ENCODE assay signal across 8 cellular contexts in genomic region chr19:10644351-10645007, GRCh38. TPM values are rescaled to one million over a fixed set of nuclear protein-coding genes. Genes with fewer than 3 reads are reported as not detected.
DNase-seq lines count a peak whose midpoint lies in the region; ATAC-seq, FAIRE-seq and TF ChIP-seq lines count a peak whose summit lies in the region.

No MANE protein-coding gene starts in this region.

- peak; percentile 88 to 89 for TF ChIP-seq RAD21 in H1 (IDR thresholded peaks at IDR 0.05 in 1 of 2, conservative IDR thresholded peaks at IDR 0.05 in 1 of 2; ENCODE audit: low read depth in 2 of 2, low read length in 2 of 2)

- H3K4me3 ChIP-seq in HL-60 (replicated peaks; ENCODE audit: insufficient read depth, low read length) (no peak overlapping the region), NT2/D1 (ENCODE audit: insufficient read length, low read depth) (no peak overlapping the region), H1 (ENCODE audit: extremely low read depth in 1 of 4, insufficient read depth in 2 of 4, low read depth in 3 of 4, low read length in 4 of 4) (no peak overlapping the region; a peak in 1 of 8 replicates), mesendoderm (ENCODE audit: low read length) (no peak overlapping the region)

- intact Hi-C loops in CD14-positive monocyte (cut with micrococcal nuclease): loop anchor here (1.0 kb wide), 1 partner anchor 63 kb away; no protein-coding TSS in a partner anchor

- peak; percentile 97 for ATAC-seq in activated CD8-positive, alpha-beta memory T cell treated with anti-CD3 and anti-CD28 coated beads, Interleukin-2, amount 10 ng/mL, durations not matched to agents 7 days and 5 days
- ATAC-seq in GM18858 (IDR thresholded peaks at IDR 0.05; ENCODE audit: unreplicated experiment): no peak

- H3K4me2 ChIP-seq in H1 (ENCODE audit: insufficient read depth in 1 of 2, low read depth in 2 of 2, low read length in 2 of 2): peak overlapping the region in 1 of 2 experiments; percentile 34; a peak in 1 of 4 replicates
- no peak overlapping the region for H3K4me2 ChIP-seq in mesendoderm (ENCODE audit: low read length)

- H3K27ac ChIP-seq in HL-60 (replicated peaks) (no peak overlapping the region), H1 (ENCODE audit: low read depth, low read length) (0 out of 2 replicates have a peak overlapping the region, but pooled peaks have one; percentile 26), mesendoderm (ENCODE audit: low read depth, low read length) (peak overlapping the region; percentile 67)

- peak overlapping the region in 1 of 7 donors; percentile 25 for H3K27ac Mint-ChIP-seq in CD14-positive monocyte
- no peak overlapping the region for H3K27ac Mint-ChIP-seq in activated CD8-positive, alpha-beta memory T cell treated with anti-CD3 and anti-CD28 coated beads, Interleukin-2, amount 10 ng/mL, durations not matched to agents 7 days and 5 days

- no peak overlapping the region for H2BK12ac ChIP-seq in H1 (ENCODE audit: low read depth, low read length)

- H3K4me1 ChIP-seq in NT2/D1 (ENCODE audit: insufficient read depth, insufficient read length): peaks cover 14% of the 10 kb centered on the region
- H3K4me1 ChIP-seq in H1 (replicated peaks in 1 of 4; ENCODE audit: control insufficient read depth in 3 of 4, insufficient read depth in 4 of 4, low read length in 3 of 4): peaks cover 6 to 17% (median 13%) of the 10 kb centered on the region in 4 experiments
- peaks cover 6% of the 10 kb centered on the region for H3K4me1 ChIP-seq in mesendoderm (ENCODE audit: control insufficient read depth, low read depth, low read length)

- H3K4me3 Mint-ChIP-seq in CD14-positive monocyte: no peak overlapping the region
- H3K4me3 Mint-ChIP-seq in activated CD8-positive, alpha-beta memory T cell treated with anti-CD3 and anti-CD28 coated beads, Interleukin-2, amount 10 ng/mL, durations not matched to agents 7 days and 5 days: no peak overlapping the region

- peaks cover 35 to 41% of the 10 kb centered on the region in 2 donors for H3K36me3 Mint-ChIP-seq in CD14-positive monocyte
- H3K36me3 Mint-ChIP-seq in activated CD8-positive, alpha-beta memory T cell treated with anti-CD3 and anti-CD28 coated beads, Interleukin-2, amount 10 ng/mL, durations not matched to agents 7 days and 5 days: peaks cover 4% of the 10 kb centered on the region

- H3K18ac ChIP-seq in H1 (ENCODE audit: extremely low read depth, low read length) (peak overlapping the region; percentile 55; the same call in 1 of the 2 replicates), mesendoderm (ENCODE audit: low read length) (no peak overlapping the region)

- FAIRE-seq in H1 (lab: Jason Lieb, UNC): peak; percentile 7

- H3K23ac ChIP-seq in H1 (ENCODE audit: insufficient read length): no peak overlapping the region
- H3K23ac ChIP-seq in mesendoderm (ENCODE audit: low read length): no peak overlapping the region

- DNase-seq in CD14-positive monocyte (ENCODE audit: low spot score) (peak; percentile 76), HL-60 (ENCODE audit: low read depth in 1 of 2, low spot score in 1 of 2) (peak in 1 of 2 experiments; percentile 79), NT2/D1 (ENCODE audit: low read depth, low spot score) (peak; percentile 72), H1 (ENCODE audit: low read depth in 1 of 2, low spot score in 2 of 2) (peak; percentile 68 to 95), mesendoderm (peak; percentile 88)
- peak; percentile 89 for DNase-seq in activated CD8-positive, alpha-beta memory T cell treated with anti-CD3 and anti-CD28 coated beads, Interleukin-2, amount 10 ng/mL, durations not matched to agents 7 days and 5 days
- peak; percentile 65 to 69 for DNase-seq in stimulated activated CD8-positive, alpha-beta memory T cell treated with anti-CD3 and anti-CD28 coated beads, Interleukin-15, amount 100 ng/mL, for 48 hours (ENCODE audit: low read depth in 2 of 2)

- H3K79me2 ChIP-seq in H1 (ENCODE audit: control insufficient read depth in 1 of 2, insufficient read depth in 2 of 2, low read length in 2 of 2) (no peaks in the 10 kb centered on the region), mesendoderm (ENCODE audit: control insufficient read depth, insufficient read depth, low read length) (no peaks in the 10 kb centered on the region)

- no peak overlapping the region for H2AFZ ChIP-seq in H1 (ENCODE audit: low read length)

- WGBS in H1 (ENCODE audit: extremely low coverage in 1 of 2, insufficient coverage in 1 of 2, insufficient read length in 1 of 2, insufficient replicate concordance in 2 of 2, low coverage in 1 of 2, low lambda C conversion rate in 2 of 2, missing lambda C conversion rate in 1 of 2), 2 experiments: 27% methylated on average over 10 of the region's 13 CpGs; no CpG with 5 or more reads in 1 of the 2 experiments
- WGBS in mesendoderm (ENCODE audit: extremely low coverage, insufficient coverage, low lambda C conversion rate): no CpG with 5 or more reads among the region's 13 CpGs

- H3K9me3 ChIP-seq in NT2/D1 (ENCODE audit: insufficient read depth, low read length) (no peaks in the 10 kb centered on the region), H1 (ENCODE audit: insufficient read depth in 2 of 2, low read depth in 1 of 2, low read length in 1 of 2) (no peaks in the 10 kb centered on the region)

- no peak overlapping the region for H4K91ac ChIP-seq in H1 (replicated peaks; ENCODE audit: insufficient read length, low read length)

- H3K4me1 Mint-ChIP-seq in CD14-positive monocyte: peaks cover 24% of the 10 kb centered on the region
- H3K4me1 Mint-ChIP-seq in activated CD8-positive, alpha-beta memory T cell treated with anti-CD3 and anti-CD28 coated beads, Interleukin-2, amount 10 ng/mL, durations not matched to agents 7 days and 5 days: peaks cover 4% of the 10 kb centered on the region

- peaks cover 0 to 5% (median 0%) of the 10 kb centered on the region in 7 donors for H3K9me3 Mint-ChIP-seq in CD14-positive monocyte
- no peaks in the 10 kb centered on the region for H3K9me3 Mint-ChIP-seq in activated CD8-positive, alpha-beta memory T cell treated with anti-CD3 and anti-CD28 coated beads, Interleukin-2, amount 10 ng/mL, durations not matched to agents 7 days and 5 days (ENCODE audit: low read depth)

- H3K14ac ChIP-seq in H1 (ENCODE audit: insufficient read length): no peak overlapping the region

- peak overlapping the region; percentile 28; the same call in 1 of the 2 replicates for H4K8ac ChIP-seq in H1 (ENCODE audit: extremely low read depth, insufficient read depth, low read length)
- no peak overlapping the region for H4K8ac ChIP-seq in mesendoderm (ENCODE audit: low read depth, low read length)

- POLR2A ChIA-PET in H1 (lab: Charles Lee; ENCODE audit: partially characterized antibody): interaction anchor here (0.7 to 59.0 kb wide), 23 partner anchors 9 to 172 kb away, joined by 3 to 1874 read pairs (median 7); partner anchors contain the start of genes CDKN2D, DNM2, ILF3 and QTRT1

- H2BK5ac ChIP-seq in H1 (ENCODE audit: low read depth, low read length) (peak overlapping the region; percentile 84; the same call in 1 of the 2 replicates), mesendoderm (ENCODE audit: low read length) (no peak overlapping the region)

- H2BK15ac ChIP-seq in H1 (ENCODE audit: low read length) (no peak overlapping the region), mesendoderm (replicated peaks; ENCODE audit: low read depth) (no peak overlapping the region)

- no peaks in the 10 kb centered on the region for H3K23me2 ChIP-seq in H1 (ENCODE audit: low read depth, low read length)

- no peak for TF ChIP-seq EP300 in H1 (IDR thresholded peaks at IDR 0.05; ENCODE audit: borderline replicate concordance in 1 of 2, low read depth in 2 of 2, low read length in 2 of 2)

- H4K20me1 ChIP-seq in H1 (replicated peaks in 1 of 2; ENCODE audit: control insufficient read depth in 1 of 2, insufficient read depth in 2 of 2, low read length in 2 of 2): peaks cover 0 to under 1% of the 10 kb centered on the region in 2 experiments

- H3K27me3 Mint-ChIP-seq in CD14-positive monocyte (ENCODE audit: low read depth in 3 of 3): peaks cover 16 to 25% (median 19%) of the 10 kb centered on the region in 3 donors
- H3K27me3 Mint-ChIP-seq in activated CD8-positive, alpha-beta memory T cell treated with anti-CD3 and anti-CD28 coated beads, Interleukin-2, amount 10 ng/mL, durations not matched to agents 7 days and 5 days: no peaks in the 10 kb centered on the region

- CTCF ChIA-PET in activated CD8-positive, alpha-beta memory T cell treated with anti-CD3 and anti-CD28 coated beads, Interleukin-2, amount 10 ng/mL, durations not matched to agents 7 days and 5 days (lab: Charles Lee): interaction anchor here (0.6 to 10.8 kb wide), 47 partner anchors 8 to 398 kb away, joined by 3 to 281 read pairs (median 4); partner anchors contain the start of genes ATG4D, CDKN2D, DNM2 and QTRT1
- CTCF ChIA-PET in H1 (lab: Charles Lee; ENCODE audit: partially characterized antibody): interaction anchor here (0.6 to 14.2 kb wide), 36 partner anchors 8 to 742 kb away, joined by 3 to 267 read pairs (median 7); partner anchors contain the start of gene SLC44A2

- H2BK120ac ChIP-seq in H1 (replicated peaks; ENCODE audit: low read depth, low read length) (no peak overlapping the region), mesendoderm (ENCODE audit: low read depth, low read length) (no peak overlapping the region)

- peak overlapping the region; percentile 51 for H3K9ac ChIP-seq in NT2/D1 (ENCODE audit: insufficient read length, low read depth)
- no peak overlapping the region for H3K9ac ChIP-seq in H1 (replicated peaks in 1 of 4; ENCODE audit: extremely low read depth in 1 of 4, low read depth in 3 of 4, low read length in 3 of 4)
- H3K9ac ChIP-seq in mesendoderm (ENCODE audit: low read length): peak overlapping the region; percentile 48

- H3K79me1 ChIP-seq in H1 (ENCODE audit: low read depth, low read length) (no peaks in the 10 kb centered on the region), mesendoderm (ENCODE audit: low read length) (no peaks in the 10 kb centered on the region)

- TF ChIP-seq CTCF in CD14-positive monocyte (IDR thresholded peaks at IDR 0.05): peak; percentile 90
- TF ChIP-seq CTCF in HL-60 (IDR thresholded peaks at IDR 0.05; ENCODE audit: insufficient read depth, low read length): peak; percentile 83
- TF ChIP-seq CTCF in H1 (IDR thresholded peaks at IDR 0.05; ENCODE audit: control extremely low read depth in 1 of 3, insufficient read depth in 1 of 3, low read depth in 1 of 3, low read length in 3 of 3): peak; percentile 89 to 96 (median 94)

- no peak overlapping the region for H2AK5ac ChIP-seq in H1 (ENCODE audit: low read depth, low read length)
- no peak overlapping the region for H2AK5ac ChIP-seq in mesendoderm (ENCODE audit: low read length)

- H2BK20ac ChIP-seq in H1 (ENCODE audit: low read length): no peak overlapping the region

- H3K27me3 ChIP-seq in HL-60 (ENCODE audit: insufficient read depth, poor library complexity, severe bottlenecking) (peaks cover 3% of the 10 kb centered on the region), NT2/D1 (ENCODE audit: insufficient read depth, insufficient read length) (no peaks in the 10 kb centered on the region), H1 (replicated peaks in 1 of 4; ENCODE audit: control insufficient read depth in 3 of 4, extremely low read depth in 1 of 4, insufficient read depth in 3 of 4, low read length in 3 of 4) (no peaks in the 10 kb centered on the region), mesendoderm (ENCODE audit: insufficient read depth, low read length, poor library complexity) (no peaks in the 10 kb centered on the region)

- no peak overlapping the region for H4K5ac ChIP-seq in H1 (ENCODE audit: insufficient read length, low read depth, low read length)
- no peak overlapping the region for H4K5ac ChIP-seq in mesendoderm (ENCODE audit: low read length)

- no peak for TF ChIP-seq POLR2A in H1 (IDR thresholded peaks at IDR 0.05; ENCODE audit: control extremely low read depth in 1 of 2, low read depth in 2 of 2, low read length in 2 of 2)

- H3K56ac ChIP-seq in H1 (replicated peaks; ENCODE audit: insufficient read length, low read depth, low read length) (no peak overlapping the region), mesendoderm (ENCODE audit: low read length) (peak overlapping the region; percentile 75)

- H3K4ac ChIP-seq in H1 (replicated peaks; ENCODE audit: insufficient read length, low read depth, low read length) (no peak overlapping the region), mesendoderm (ENCODE audit: low read depth, low read length) (no peak overlapping the region)

- H3K36me3 ChIP-seq in NT2/D1 (ENCODE audit: insufficient read depth, insufficient read length, low read length): peaks cover 35% of the 10 kb centered on the region
- H3K36me3 ChIP-seq in H1 (ENCODE audit: control insufficient read depth in 2 of 4, insufficient read depth in 4 of 4, low read length in 3 of 4): peaks cover 4 to 21% (median 9%) of the 10 kb centered on the region in 4 experiments; a peak in 5 of 8 replicates
- H3K36me3 ChIP-seq in mesendoderm (ENCODE audit: control insufficient read depth, insufficient read depth, low read length): peaks cover 1% of the 10 kb centered on the region

RNA-seq across cellular contexts. Expression of gene ILF3, which starts 9.7 kb away (rescaled TPM):
- polyA plus RNA-seq in CD14-positive monocyte (10 to 100 TPM; 34.4 to 48.1 TPM), H1 (2011; rRNA removed) (291 and 412 TPM in 2 replicates)
- 100 to 1,000 TPM; 418 to 431 TPM for total RNA-seq in activated CD8-positive, alpha-beta memory T cell treated with anti-CD3 and anti-CD28 coated beads, Interleukin-2, amount 10 ng/mL, durations not matched to agents 7 days and 5 days
- total RNA-seq in H1 (2021; fragmentation: NEBNext Ultra II Directional; extraction: Animal tissue kit (Norgen Biotek cat#: 25700)): 675 and 695 TPM in 2 replicates
- 422 TPM for polyA plus RNA-seq in H1 (2011; cell fraction: cytosol; rRNA removed)
- 936 TPM for polyA plus RNA-seq in H1 (2011; cell fraction: nucleus; rRNA removed)
- 420 to 558 TPM (median 549 TPM) in 4 replicates for polyA plus RNA-seq in H1 (2012, experiment 1 of 2)
- 262 TPM for polyA plus RNA-seq in H1 (2012, experiment 2 of 2)
- polyA plus RNA-seq in H1 (2013, experiment 1 of 2): 360 TPM
- 337 TPM for polyA plus RNA-seq in H1 (2013, experiment 2 of 2)
- polyA minus RNA-seq in H1 (2011; rRNA and poly(A)+ RNA removed): 399 and 421 TPM in 2 replicates
- polyA minus RNA-seq in H1 (2011; cell fraction: cytosol; rRNA and poly(A)+ RNA removed): 267 TPM
- polyA minus RNA-seq in H1 (2011; cell fraction: nucleus; rRNA and poly(A)+ RNA removed): 311 TPM
- 413 TPM for polyA plus RNA-seq in mesendoderm (2013, experiment 1 of 2)
- 408 TPM for polyA plus RNA-seq in mesendoderm (2013, experiment 2 of 2)

RNA-seq across cellular contexts. Expression of gene SLC44A2, which starts 19.1 kb away (rescaled TPM):
- polyA plus RNA-seq in CD14-positive monocyte: 10 to 100 TPM; 43.5 to 95.9 TPM
- total RNA-seq in activated CD8-positive, alpha-beta memory T cell treated with anti-CD3 and anti-CD28 coated beads, Interleukin-2, amount 10 ng/mL, durations not matched to agents 7 days and 5 days: 10 to 100 TPM; 83.4 to 86.8 TPM
- 118 and 120 TPM in 2 replicates for total RNA-seq in H1 (2021; fragmentation: NEBNext Ultra II Directional; extraction: Animal tissue kit (Norgen Biotek cat#: 25700))
- polyA plus RNA-seq in H1 (2011; rRNA removed): 105 and 113 TPM in 2 replicates
- 80.7 TPM for polyA plus RNA-seq in H1 (2011; cell fraction: cytosol; rRNA removed)
- polyA plus RNA-seq in H1 (2011; cell fraction: nucleus; rRNA removed): 208 TPM
- polyA plus RNA-seq in H1 (2012, experiment 1 of 2): 91.8 to 115 TPM (median 97.4 TPM) in 4 replicates
- polyA plus RNA-seq in H1 (2012, experiment 2 of 2): 122 TPM
- polyA plus RNA-seq in H1 (2013, experiment 1 of 2): 119 TPM
- polyA plus RNA-seq in H1 (2013, experiment 2 of 2): 115 TPM
- polyA minus RNA-seq in H1 (2011; rRNA and poly(A)+ RNA removed): 110 and 111 TPM in 2 replicates
- 60.9 TPM for polyA minus RNA-seq in H1 (2011; cell fraction: cytosol; rRNA and poly(A)+ RNA removed)
- 63.2 TPM for polyA minus RNA-seq in H1 (2011; cell fraction: nucleus; rRNA and poly(A)+ RNA removed)
- 93.4 TPM for polyA plus RNA-seq in mesendoderm (2013, experiment 1 of 2)
- 90.6 TPM for polyA plus RNA-seq in mesendoderm (2013, experiment 2 of 2)

RNA-seq across cellular contexts. Expression of gene QTRT1, which starts 56.8 kb away (rescaled TPM):
- 10 to 100 TPM in 1 of 2 donors, 1 to 10 TPM in 1; 9.9 to 12.3 TPM for polyA plus RNA-seq in CD14-positive monocyte
- 10 to 100 TPM; 40.1 to 48.8 TPM for total RNA-seq in activated CD8-positive, alpha-beta memory T cell treated with anti-CD3 and anti-CD28 coated beads, Interleukin-2, amount 10 ng/mL, durations not matched to agents 7 days and 5 days
- 61.1 and 61.6 TPM in 2 replicates for total RNA-seq in H1 (2021; fragmentation: NEBNext Ultra II Directional; extraction: Animal tissue kit (Norgen Biotek cat#: 25700))
- polyA plus RNA-seq in H1 (2011; rRNA removed): 94.2 and 126 TPM in 2 replicates
- polyA plus RNA-seq in H1 (2011; cell fraction: cytosol; rRNA removed): 106 TPM
- polyA plus RNA-seq in H1 (2011; cell fraction: nucleus; rRNA removed): 245 TPM
- 59.3 to 105 TPM (median 99.7 TPM) in 4 replicates for polyA plus RNA-seq in H1 (2012, experiment 1 of 2)
- polyA plus RNA-seq in H1 (2012, experiment 2 of 2): 74.3 TPM
- polyA plus RNA-seq in H1 (2013, experiment 1 of 2): 33.7 TPM
- polyA plus RNA-seq in H1 (2013, experiment 2 of 2): 31.1 TPM
- 24.7 and 28.9 TPM in 2 replicates for polyA minus RNA-seq in H1 (2011; rRNA and poly(A)+ RNA removed)
- polyA minus RNA-seq in H1 (2011; cell fraction: cytosol; rRNA and poly(A)+ RNA removed): 20.5 TPM
- 38.8 TPM for polyA minus RNA-seq in H1 (2011; cell fraction: nucleus; rRNA and poly(A)+ RNA removed)
- 29.5 TPM for polyA plus RNA-seq in mesendoderm (2013, experiment 1 of 2)
- polyA plus RNA-seq in mesendoderm (2013, experiment 2 of 2): 28.5 TPM

RNA-seq across cellular contexts. Expression of gene AP1M2, which starts 57.4 kb away (rescaled TPM):
- polyA plus RNA-seq in CD14-positive monocyte (under 1 TPM in 1 of 2 donors, not detected in 1; 0.36 TPM), H1 (2011; rRNA removed) (161 and 205 TPM in 2 replicates)
- total RNA-seq in activated CD8-positive, alpha-beta memory T cell treated with anti-CD3 and anti-CD28 coated beads, Interleukin-2, amount 10 ng/mL, durations not matched to agents 7 days and 5 days: not detected
- 140 and 141 TPM in 2 replicates for total RNA-seq in H1 (2021; fragmentation: NEBNext Ultra II Directional; extraction: Animal tissue kit (Norgen Biotek cat#: 25700))
- 177 TPM for polyA plus RNA-seq in H1 (2011; cell fraction: cytosol; rRNA removed)
- 187 TPM for polyA plus RNA-seq in H1 (2011; cell fraction: nucleus; rRNA removed)
- polyA plus RNA-seq in H1 (2012, experiment 1 of 2): 84.6 to 161 TPM (median 155 TPM) in 4 replicates
- polyA plus RNA-seq in H1 (2012, experiment 2 of 2): 267 TPM
- 62.8 TPM for polyA plus RNA-seq in H1 (2013, experiment 1 of 2)
- 59.0 TPM for polyA plus RNA-seq in H1 (2013, experiment 2 of 2)
- 247 and 253 TPM in 2 replicates for polyA minus RNA-seq in H1 (2011; rRNA and poly(A)+ RNA removed)
- 115 TPM for polyA minus RNA-seq in H1 (2011; cell fraction: cytosol; rRNA and poly(A)+ RNA removed)
- 78.3 TPM for polyA minus RNA-seq in H1 (2011; cell fraction: nucleus; rRNA and poly(A)+ RNA removed)
- 50.3 TPM for polyA plus RNA-seq in mesendoderm (2013, experiment 1 of 2)
- 50.0 TPM for polyA plus RNA-seq in mesendoderm (2013, experiment 2 of 2)

Comparison
In these comparisons a context has a peak if more than half of its experiments do, and no peak if none do; other contexts are left out.
1. H3K9ac ChIP-seq: peak in NT2/D1 (single experiment) and mesendoderm (single experiment); none in H1 (0 of 4).
2. Peak in every context shown above with its lines, with median percentiles within 50 percentile points of each other: CTCF ChIP-seq.